12 cellular contexts compared by ENCODE assay signal in genomic region chr12:1611775-1612174, GRCh38. TPM values are rescaled to one million over a fixed set of nuclear protein-coding genes. Genes with fewer than 3 reads are reported as not detected.
DNase-seq lines count a peak whose midpoint lies in the region; ATAC-seq and TF ChIP-seq lines count a peak whose summit lies in the region.
"Had no signal": no experiment of that assay in that cellular context is flagged by ENCODE, and none has a peak within 500 bp of the region (broad histone marks: within the 10 kb centered on the region; RNA-seq: fewer than 3 reads in every experiment).

No MANE protein-coding gene starts in this region.

- no peak for TF ChIP-seq POLR2A in gastrocnemius medialis (IDR thresholded peaks at IDR 0.05)

- peaks cover 0 to 3% of the 10 kb centered on the region in 2 donors for H3K4me1 ChIP-seq in gastrocnemius medialis

- H3K9me3 ChIP-seq in gastrocnemius medialis = no peaks in the 10 kb centered on the region

- H3K4me3 ChIP-seq in fibroblast of villous mesenchyme (ENCODE audit: low read depth, low read length) (no peak overlapping the region), gastrocnemius medialis (no peak overlapping the region)

- peak overlapping the region in 2 of 4 donors; percentile 22 to 31 for H3K27ac ChIP-seq in gastrocnemius medialis
- H3K27ac ChIP-seq: 22Rv1 had no signal

- DNase-seq in DMS 273 (lab: John Stamatoyannopoulos, UW; ENCODE audit: unreplicated experiment) (peak; percentile 49), DMS 273 treated with DMSO at 0.1 percent for 48 hours (lab: John Stamatoyannopoulos, UW) (no peak), fibroblast of villous mesenchyme (ENCODE audit: low read depth) (peak; percentile 92), gastrocnemius medialis (no peak), ecto neural progenitor cell (ENCODE audit: low spot score) (no peak)
- DNase-seq in activated T-cell treated with anti-CD3 and anti-CD28 coated beads, Interleukin-2, amount 50 U/mL, for 1 hour = no peak
- DNase-seq: activated CD8-positive, alpha-beta memory T cell treated with anti-CD3 and anti-CD28 coated beads, Interleukin-2, amount 50 U/mL, for 4 hours; effector CD4-positive, alpha-beta T cell; NCI-H1105 treated with DMSO at 0.1 percent for 48 hours had no signal

- in situ Hi-C loops in gastrocnemius medialis (cut with MboI; ENCODE audit: low sequenced_read_pairs in 4 of 4) = loop anchor here in 1 of 4 donors (25.0 kb wide), 1 partner anchor 1049 kb away; no protein-coding TSS in a partner anchor

- H3K36me3 ChIP-seq in gastrocnemius medialis = no peaks in the 10 kb centered on the region

- TF ChIP-seq CTCF in fibroblast of villous mesenchyme (IDR thresholded peaks at IDR 0.05; ENCODE audit: insufficient read depth, low read depth, low read length) (no peak), gastrocnemius medialis (IDR thresholded peaks at IDR 0.05 in 4 of 5, conservative IDR thresholded peaks at IDR 0.05 in 1 of 5) (no peak)

- ATAC-seq in SK-N-SH treated with all-trans-retinoic acid at 6 μM for 48 hours (peak; percentile 90), gastrocnemius medialis (peak; percentile 38 to 47), HG02623 (IDR thresholded peaks at IDR 0.05; ENCODE audit: unreplicated experiment) (no peak)

- intact Hi-C loops in gastrocnemius medialis (cut with DNase I; ENCODE audit: low total_unique reads) = no loop called here

- H3K27me3 ChIP-seq in gastrocnemius medialis = no peaks in the 10 kb centered on the region

TF ChIP-seq in SK-N-SH treated with all-trans-retinoic acid at 6 μM for 48 hours, 23 proteins besides CTCF, POLR2A, EP300 and RAD21:
- TF ChIP-seq, protein P1, sequence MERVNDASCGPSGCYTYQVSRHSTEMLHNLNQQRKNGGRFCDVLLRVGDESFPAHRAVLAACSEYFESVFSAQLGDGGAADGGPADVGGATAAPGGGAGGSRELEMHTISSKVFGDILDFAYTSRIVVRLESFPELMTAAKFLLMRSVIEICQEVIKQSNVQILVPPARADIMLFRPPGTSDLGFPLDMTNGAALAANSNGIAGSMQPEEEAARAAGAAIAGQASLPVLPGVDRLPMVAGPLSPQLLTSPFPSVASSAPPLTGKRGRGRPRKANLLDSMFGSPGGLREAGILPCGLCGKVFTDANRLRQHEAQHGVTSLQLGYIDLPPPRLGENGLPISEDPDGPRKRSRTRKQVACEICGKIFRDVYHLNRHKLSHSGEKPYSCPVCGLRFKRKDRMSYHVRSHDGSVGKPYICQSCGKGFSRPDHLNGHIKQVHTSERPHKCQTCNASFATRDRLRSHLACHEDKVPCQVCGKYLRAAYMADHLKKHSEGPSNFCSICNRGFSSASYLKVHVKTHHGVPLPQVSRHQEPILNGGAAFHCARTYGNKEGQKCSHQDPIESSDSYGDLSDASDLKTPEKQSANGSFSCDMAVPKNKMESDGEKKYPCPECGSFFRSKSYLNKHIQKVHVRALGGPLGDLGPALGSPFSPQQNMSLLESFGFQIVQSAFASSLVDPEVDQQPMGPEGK (CRISPR knock-in tag; IDR thresholded peaks at IDR 0.05; ENCODE audit: borderline replicate concordance) = no peak
- no peak for TF ChIP-seq ESRRG (CRISPR knock-in tag; IDR thresholded peaks at IDR 0.05)
- TF ChIP-seq, protein P2, sequence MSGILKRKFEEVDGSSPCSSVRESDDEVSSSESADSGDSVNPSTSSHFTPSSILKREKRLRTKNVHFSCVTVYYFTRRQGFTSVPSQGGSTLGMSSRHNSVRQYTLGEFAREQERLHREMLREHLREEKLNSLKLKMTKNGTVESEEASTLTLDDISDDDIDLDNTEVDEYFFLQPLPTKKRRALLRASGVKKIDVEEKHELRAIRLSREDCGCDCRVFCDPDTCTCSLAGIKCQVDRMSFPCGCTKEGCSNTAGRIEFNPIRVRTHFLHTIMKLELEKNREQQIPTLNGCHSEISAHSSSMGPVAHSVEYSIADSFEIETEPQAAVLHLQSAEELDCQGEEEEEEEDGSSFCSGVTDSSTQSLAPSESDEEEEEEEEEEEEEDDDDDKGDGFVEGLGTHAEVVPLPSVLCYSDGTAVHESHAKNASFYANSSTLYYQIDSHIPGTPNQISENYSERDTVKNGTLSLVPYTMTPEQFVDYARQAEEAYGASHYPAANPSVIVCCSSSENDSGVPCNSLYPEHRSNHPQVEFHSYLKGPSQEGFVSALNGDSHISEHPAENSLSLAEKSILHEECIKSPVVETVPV (CRISPR knock-in tag; IDR thresholded peaks at IDR 0.05) = no peak
- no peak for TF ChIP-seq ZFP30 (CRISPR knock-in tag; IDR thresholded peaks at IDR 0.05)
- no peak for TF ChIP-seq RARB (CRISPR knock-in tag; IDR thresholded peaks at IDR 0.05)
- no peak for TF ChIP-seq ZNF70 (CRISPR knock-in tag; IDR thresholded peaks at IDR 0.05)
- TF ChIP-seq ISL1 (CRISPR knock-in tag; IDR thresholded peaks at IDR 0.05) = no peak
- TF ChIP-seq OSR1 (CRISPR knock-in tag; IDR thresholded peaks at IDR 0.05) = no peak
- TF ChIP-seq BACH2 (CRISPR knock-in tag; IDR thresholded peaks at IDR 0.05; ENCODE audit: borderline replicate concordance) = no peak
- TF ChIP-seq ZFP3 (CRISPR knock-in tag; IDR thresholded peaks at IDR 0.05) = no peak
- no peak for TF ChIP-seq CREB5 (CRISPR knock-in tag; IDR thresholded peaks at IDR 0.05; ENCODE audit: low read depth)
- no peak for TF ChIP-seq ARNTL (CRISPR knock-in tag; IDR thresholded peaks at IDR 0.05; ENCODE audit: borderline replicate concordance, low read depth)
- TF ChIP-seq SNAI2 (CRISPR knock-in tag; IDR thresholded peaks at IDR 0.05) = no peak
- TF ChIP-seq TSHZ2 (CRISPR knock-in tag; IDR thresholded peaks at IDR 0.05) = no peak

RNA-seq across cellular contexts. Expression of gene WNT5B, which starts 17.3 kb away (rescaled TPM):
- total RNA-seq in fibroblast of villous mesenchyme (78.2 and 98.2 TPM in 2 replicates), gastrocnemius medialis (1 to 10 TPM in 2 of 4 donors, under 1 TPM in 2; 0.17 to 2.5 (median 0.88) TPM)

RNA-seq across cellular contexts. Expression of gene FBXL14, which starts 17.4 kb away (rescaled TPM):
- 7.4 and 9.5 TPM in 2 replicates for total RNA-seq in fibroblast of villous mesenchyme
- 10 to 100 TPM in 1 of 4 donors, 1 to 10 TPM in 3; 5.8 to 11.5 (median 7.4) TPM for total RNA-seq in gastrocnemius medialis

Comparison
In these comparisons a context has a peak if more than half of its experiments do, and no peak if none do; other contexts are left out.
1. DNase-seq: peak in DMS 273 (single experiment) and fibroblast of villous mesenchyme (single experiment); none in DMS 273 treated with DMSO at 0.1 percent for 48 hours (single experiment), gastrocnemius medialis (0 of 2), activated T-cell treated with anti-CD3 and anti-CD28 coated beads, Interleukin-2, amount 50 U/mL, for 1 hour (single experiment) and ecto neural progenitor cell (single experiment).
2. RNA of gene WNT5B, which starts 17.3 kb away (total RNA-seq): 78.2 to 98.2 TPM in fibroblast of villous mesenchyme; 0.17 to 2.5 TPM in gastrocnemius medialis; every median in the first group is over 10 times any median in the second.